Comparison of ENCODE assay signal across 12 cellular contexts in genomic region chr19:51402117-51402516, GRCh38. TPM values are rescaled to one million over a fixed set of nuclear protein-coding genes. Genes with fewer than 3 reads are reported as not detected.
"Had no signal": no experiment of that assay in that cellular context is flagged by ENCODE, and none has a peak within 500 bp of the region (broad histone marks: within the 10 kb centered on the region; RNA-seq: fewer than 3 reads in every experiment).

No MANE protein-coding gene starts in this region.

- FAIRE-seq: HepG2 had no signal

- H3K27me3 Mint-ChIP-seq: IgD-negative memory B cell had no signal

- H3K27ac ChIP-seq: GM23248, HL-60 had no signal

- H3K36me3 Mint-ChIP-seq: IgD-negative memory B cell had no signal

- DNase-seq: GM23248, GOT3, H7, HFFc6, KG1 had no signal

- H3K27ac Mint-ChIP-seq: HFFc6, IgD-negative memory B cell had no signal

- ATAC-seq: HCT116, HepG2 had no signal

- H3K4me3 Mint-ChIP-seq: HFFc6 had no signal

- H3K4me1 ChIP-seq: HAP-1 had no signal

- H2AFZ ChIP-seq: GM23248 had no signal

- H3K4me3 ChIP-seq: GM23248, HAP-1 had no signal

- H3K36me3 ChIP-seq: HAP-1 had no signal

- H3K9ac ChIP-seq: GM23248 had no signal

RNA-seq across cellular contexts. Expression of gene C19orf84, which starts 11.7 kb away (rescaled TPM):
- total RNA-seq: GM23248, H4, HepG2, HFFc6, HT1080 had no signal
- polyA plus RNA-seq: GM23248, IgD-negative memory B cell had no signal

RNA-seq across cellular contexts. Expression of gene LIM2, which starts 14.3 kb away (rescaled TPM):
- total RNA-seq: GM23248, H4, H7, HepG2, HFFc6, HT1080 had no signal
- polyA plus RNA-seq: GM23248 had no signal

RNA-seq across cellular contexts. Expression of gene SIGLEC10, which starts 15.3 kb away (rescaled TPM):
- total RNA-seq: GM23248, H4, H7, HepG2, HFFc6, HT1080 had no signal
- polyA plus RNA-seq: GM23248, HepG2 had no signal

RNA-seq across cellular contexts. Expression of gene NKG7, which starts 29.7 kb away (rescaled TPM):
- total RNA-seq: GM23248, H4, H7, HepG2, HFFc6, HT1080 had no signal
- polyA plus RNA-seq: GM23248 had no signal

RNA-seq across cellular contexts. Expression of gene CLDND2, which starts 33.3 kb away (rescaled TPM):
- total RNA-seq: GM23248, H4, HT1080 had no signal
- polyA plus RNA-seq: IgD-negative memory B cell had no signal
